ENCODE assay signal across 17 cellular contexts in genomic region chr5:2153350-2153749, GRCh38.
"Had no signal": no experiment of that assay in that cellular context is flagged by ENCODE, and none has a peak within 500 bp of the region (broad histone marks: within the 10 kb centered on the region; RNA-seq: fewer than 3 reads in every experiment).

No MANE protein-coding gene starts in this region.

- FAIRE-seq: RCC 7860 had no signal

- H3K27ac ChIP-seq: SJSA1, SK-N-MC had no signal

- H3K9me3 ChIP-seq: SJSA1 had no signal

- H3K27me3 ChIP-seq: SJSA1 had no signal

- DNase-seq: KBM-7, NCI-H1417 treated with DMSO at 0.1 percent for 48 hours, NCI-H146, NCI-H187, NCI-H2081 treated with DMSO at 0.1 percent for 48 hours, NCI-H2171, NCI-H226, NCI-H446, NCI-H510A, NCI-H524 treated with DMSO at 0.1 percent for 48 hours, NCI-H69, Right ventricle myocardium superior, RPMI8226, SIG-M5 had no signal

- H3K4me3 ChIP-seq: SJSA1, SK-N-MC had no signal

- H3K36me3 ChIP-seq: SJSA1 had no signal
